In genomic region chr20:58982406-58983114, GRCh38 we compare ENCODE assay signal across 1 cellular context.
TF ChIP-seq lines count a peak whose summit lies in the region.

No MANE protein-coding gene starts in this region.

TF ChIP-seq in IMR-90, 13 proteins besides CTCF, POLR2A, EP300 and RAD21:
- no peak for TF ChIP-seq SMC3 (IDR thresholded peaks at IDR 0.05; ENCODE audit: low read depth, low read length)
- no peak for TF ChIP-seq CHD1 (IDR thresholded peaks at IDR 0.05; ENCODE audit: low read depth, low read length)
- TF ChIP-seq MAZ (IDR thresholded peaks at IDR 0.05; ENCODE audit: borderline replicate concordance, low read depth, low read length), result no peak
- no peak for TF ChIP-seq RCOR1 (IDR thresholded peaks at IDR 0.05; ENCODE audit: insufficient replicate concordance, low read length)
- TF ChIP-seq USF2 (IDR thresholded peaks at IDR 0.05; ENCODE audit: low read depth, low read length), result no peak
- TF ChIP-seq MXI1 (IDR thresholded peaks at IDR 0.05; ENCODE audit: borderline replicate concordance, low read depth, low read length), result no peak
- no peak for TF ChIP-seq ELK1 (IDR thresholded peaks at IDR 0.05; ENCODE audit: borderline replicate concordance, low read depth, low read length)
- TF ChIP-seq FOS (IDR thresholded peaks at IDR 0.05; ENCODE audit: low read depth, low read length), result no peak
